In the genomic region with DNA sequence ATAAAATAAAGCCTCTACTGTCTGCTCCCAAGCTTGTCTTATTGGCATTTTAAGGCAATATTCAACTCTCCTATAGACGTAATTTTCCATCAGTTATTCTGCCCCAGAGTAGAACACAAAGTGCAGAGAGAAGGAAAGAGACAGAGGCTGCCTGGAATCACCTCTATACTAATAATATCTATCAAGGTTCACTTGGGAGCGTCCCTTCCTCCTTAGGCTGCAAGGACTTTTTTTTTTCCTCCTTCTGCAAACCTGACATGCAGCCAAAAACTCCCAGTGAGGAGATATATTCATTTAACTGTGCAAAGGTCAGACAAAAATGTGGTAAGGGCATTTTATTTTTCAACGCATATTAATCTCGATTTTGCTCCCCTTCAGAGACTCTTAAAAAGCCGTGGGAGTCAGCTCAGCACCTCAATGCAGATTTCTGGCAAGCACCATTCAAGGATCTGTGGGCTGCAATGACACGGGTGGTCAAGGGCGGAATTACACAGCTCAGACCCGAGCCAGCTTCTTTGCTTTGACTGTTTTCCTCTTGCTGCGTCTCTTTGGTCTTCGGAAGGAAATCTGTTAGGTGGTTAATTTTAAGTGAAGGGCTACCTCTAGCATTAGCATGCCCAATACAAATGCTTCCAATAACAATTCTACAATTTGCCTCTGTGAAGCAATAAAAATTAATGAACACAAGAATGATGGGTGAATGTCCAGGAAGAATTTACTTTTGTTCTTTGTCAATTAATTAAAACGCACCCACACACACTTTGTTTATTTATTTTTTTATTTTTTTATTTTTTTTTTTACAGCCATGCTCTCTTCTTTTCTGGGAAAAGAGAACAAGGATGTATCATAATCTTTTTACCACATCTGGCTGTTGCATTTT, we compare ENCODE assay signal across 8 cellular contexts.
DNase-seq lines count a peak whose midpoint lies in the region; ATAC-seq, FAIRE-seq and TF ChIP-seq lines count a peak whose summit lies in the region.

No MANE protein-coding gene starts in this region.

- 12 to 14% methylated on average over 10 to 11 of the region's 11 CpGs for WGBS in transverse colon (ENCODE audit: low coverage in 1 of 2), 2 donors

- TF ChIP-seq EP300 in transverse colon (IDR thresholded peaks at IDR 0.05; ENCODE audit: low read depth): no peak

- H3K36me3 ChIP-seq in breast epithelium: no peaks in the 10 kb centered on the region
- H3K36me3 ChIP-seq in kidney epithelial cell (ENCODE audit: control insufficient read depth, insufficient read depth, low read length): no peaks in the 10 kb centered on the region
- H3K36me3 ChIP-seq in transverse colon: no peaks in the 10 kb centered on the region

- H3K27ac ChIP-seq in breast epithelium (no peak overlapping the region), transverse colon (no peak overlapping the region)

- FAIRE-seq in H54 (lab: Jason Lieb, UNC): no peak

- DNase-seq in Ammon's horn (ENCODE audit: low spot score) (peak; percentile 78), HuH-7 (ENCODE audit: low spot score) (peak; percentile 23), breast epithelium (ENCODE audit: low spot score in 2 of 2) (no peak), kidney epithelial cell (ENCODE audit: low read depth) (no peak), transverse colon (peak; percentile 39), DMS153 treated with DMSO at 0.1 percent for 48 hours (lab: John Stamatoyannopoulos, UW; ENCODE audit: unreplicated experiment) (no peak), H54 (ENCODE audit: insufficient read length, low spot score) (no peak)

- H3K4me1 ChIP-seq in breast epithelium (no peaks in the 10 kb centered on the region), transverse colon (peaks cover 0 to 10% (median 3%) of the 10 kb centered on the region in 4 donors)

- TF ChIP-seq CTCF in breast epithelium (IDR thresholded peaks at IDR 0.05) (peak; percentile 61 to 70 (median 64)), kidney epithelial cell (IDR thresholded peaks at IDR 0.05; ENCODE audit: insufficient read depth, low read length, poor library complexity, severe bottlenecking) (peak; percentile 79), transverse colon (IDR thresholded peaks at IDR 0.05) (peak; percentile 68 to 80 (median 74))

- in situ Hi-C loops in transverse colon (cut with MboI; ENCODE audit: low pct_ligation_motif_present in 1 of 4, low pct_unique_long_range_greater_than_20kb in 1 of 4, low sequenced_read_pairs in 3 of 4): no loop called here

- ATAC-seq in GM19395 (IDR thresholded peaks at IDR 0.05; ENCODE audit: unreplicated experiment): peak; percentile 92

- H3K4me3 ChIP-seq in breast epithelium: peak overlapping the region in 1 of 3 donors; percentile 38
- H3K4me3 ChIP-seq in kidney epithelial cell (ENCODE audit: low read depth, low read length): no peak overlapping the region
- H3K4me3 ChIP-seq in transverse colon: peak overlapping the region in 2 of 4 donors; percentile 3

- no peak for TF ChIP-seq POLR2A in breast epithelium (IDR thresholded peaks at IDR 0.05)
- no peak for TF ChIP-seq POLR2A in transverse colon (IDR thresholded peaks at IDR 0.05)
- TF ChIP-seq POLR2A in H54 (IDR thresholded peaks at IDR 0.05; ENCODE audit: low read depth, low read length): no peak

- H3K9me3 ChIP-seq in breast epithelium (no peaks in the 10 kb centered on the region), transverse colon (no peaks in the 10 kb centered on the region)

- no peaks in the 10 kb centered on the region for H3K27me3 ChIP-seq in breast epithelium
- no peaks in the 10 kb centered on the region for H3K27me3 ChIP-seq in kidney epithelial cell (ENCODE audit: control insufficient read depth, insufficient read depth, low read length)
- H3K27me3 ChIP-seq in transverse colon: no peaks in the 10 kb centered on the region

- intact Hi-C loops in breast epithelium (cut with DNase I; ENCODE audit: low total_unique reads): no loop called here
- intact Hi-C loops in transverse colon (cut with DNase I; ENCODE audit: low total_unique reads): no loop called here

Comparison
In these comparisons a context has a peak if more than half of its experiments do, and no peak if none do; other contexts are left out.
1. DNase-seq: peak in Ammon's horn (single experiment), HuH-7 (single experiment) and transverse colon (single experiment); none in breast epithelium (0 of 2), kidney epithelial cell (single experiment), DMS153 treated with DMSO at 0.1 percent for 48 hours (single experiment) and H54 (single experiment).
2. Peak in every context shown above with its lines, with median percentiles within 50 percentile points of each other: CTCF ChIP-seq.